Comparison of ENCODE assay signal across 8 cellular contexts in the genomic region with DNA sequence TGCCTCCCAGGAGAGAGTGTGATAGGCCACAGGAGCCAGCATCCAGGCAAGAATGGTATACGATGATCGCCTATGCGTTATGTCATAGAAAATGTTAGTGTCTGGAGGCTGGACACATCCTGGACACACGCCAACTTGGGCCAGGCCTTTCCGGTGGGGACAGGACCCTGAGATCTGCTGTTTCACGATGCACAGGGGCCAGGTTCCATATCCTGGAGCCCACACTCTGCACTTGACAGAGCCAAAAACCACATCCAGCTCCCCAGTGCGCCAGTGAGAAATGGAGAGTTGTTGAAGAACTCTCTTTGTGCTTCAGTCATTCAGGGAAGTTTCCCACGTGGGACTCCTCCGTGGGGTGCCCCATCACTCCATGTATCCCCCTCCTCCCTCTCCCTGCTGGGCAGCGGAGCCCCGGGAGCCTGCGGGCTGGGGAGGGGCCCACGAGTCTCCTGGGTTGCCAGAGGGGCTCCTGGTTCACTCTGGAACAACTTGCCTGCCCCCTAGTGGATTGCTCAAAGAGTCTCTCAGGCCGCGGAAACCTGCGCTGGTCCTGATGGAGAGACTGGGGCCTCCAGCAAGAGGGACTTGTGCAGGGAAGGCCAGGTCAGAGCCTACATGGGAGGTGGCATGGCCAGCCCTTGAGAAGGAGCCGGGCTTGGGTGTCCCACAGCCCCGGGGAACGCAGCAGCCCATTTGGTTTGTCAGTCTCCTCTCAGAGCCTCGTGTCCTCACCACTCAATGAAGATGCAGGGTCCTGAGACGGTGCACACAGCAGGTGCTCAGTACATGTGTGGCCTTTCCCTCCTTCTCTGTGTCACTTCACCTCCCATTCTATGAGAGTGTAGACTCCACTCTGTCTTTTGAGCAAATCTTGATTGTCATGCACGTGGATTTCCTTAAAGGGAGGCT.
DNase-seq lines count a peak whose midpoint lies in the region; ATAC-seq lines count a peak whose summit lies in the region.

No MANE protein-coding gene starts in this region.

- no peaks in the 10 kb centered on the region for H3K9me3 Mint-ChIP-seq in memory B cell

- H3K27ac Mint-ChIP-seq in memory B cell = no peak overlapping the region

- peaks cover 45% of the 10 kb centered on the region for H3K27me3 Mint-ChIP-seq in memory B cell

- H3K4me1 Mint-ChIP-seq in memory B cell = peaks cover 18% of the 10 kb centered on the region

- H3K4me3 Mint-ChIP-seq in memory B cell = no peak overlapping the region

- ATAC-seq in HG02852 (IDR thresholded peaks at IDR 0.05; ENCODE audit: unreplicated experiment) (peak; percentile 61), memory B cell (ENCODE audit: low read depth) (peak; percentile 84), GM21619 (IDR thresholded peaks at IDR 0.05; ENCODE audit: unreplicated experiment) (no peak)

- DNase-seq in D341Med (ENCODE audit: low spot score) (peak; percentile 89), NCI-H748 treated with DMSO at 0.1 percent for 48 hours (lab: John Stamatoyannopoulos, UW) (peak; percentile 18), memory B cell (ENCODE audit: low spot score in 2 of 2) (peak; percentile 79 to 84)
- peak; percentile 22 to 59 for DNase-seq in activated CD4-positive, alpha-beta T cell treated with anti-CD3 and anti-CD28 coated beads, Interleukin-2, amount 50 U/mL, for 24 hours (ENCODE audit: low read depth in 1 of 2, low spot score in 1 of 2)
- peak; percentile 51 for DNase-seq in effector CD4-positive, alpha-beta T cell
- DNase-seq in stimulated activated CD8-positive, alpha-beta memory T cell treated with anti-CD3 and anti-CD28 coated beads, Interleukin-2, amount 100 ng/mL, for 48 hours (ENCODE audit: low read depth in 2 of 2) = peak; percentile 51 to 60

- peaks cover 1% of the 10 kb centered on the region for H3K36me3 Mint-ChIP-seq in memory B cell

Comparison
In these comparisons a context has a peak if more than half of its experiments do, and no peak if none do; other contexts are left out.
1. DNase-seq: peak in every context shown above with its lines; median percentile 89 in D341Med; 82 in memory B cell; 56 in stimulated activated CD8-positive, alpha-beta memory T cell treated with anti-CD3 and anti-CD28 coated beads, Interleukin-2, amount 100 ng/mL, for 48 hours; 51 in effector CD4-positive, alpha-beta T cell; 40 in activated CD4-positive, alpha-beta T cell treated with anti-CD3 and anti-CD28 coated beads, Interleukin-2, amount 50 U/mL, for 24 hours; 18 in NCI-H748 treated with DMSO at 0.1 percent for 48 hours.